Comparison of ENCODE assay signal across 14 cellular contexts in the genomic region with DNA sequence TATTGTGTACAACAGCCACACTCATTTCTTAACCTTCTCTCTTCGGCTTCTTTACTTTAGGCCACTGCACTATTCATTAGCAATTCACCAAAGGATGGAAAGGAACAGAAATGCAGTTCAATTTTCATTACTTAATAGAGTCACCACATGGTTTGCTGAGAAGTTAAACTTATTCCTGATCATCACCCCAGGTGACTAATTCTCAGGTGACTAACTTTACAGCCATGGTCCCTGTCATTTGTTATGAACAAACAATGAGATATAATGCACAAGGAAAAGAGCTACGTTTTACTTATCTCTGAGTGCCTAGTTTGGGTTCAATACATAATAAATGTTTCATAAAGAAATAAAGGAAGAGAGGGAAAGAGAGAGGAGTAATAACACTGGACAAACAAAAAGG. TPM values are rescaled to one million over a fixed set of nuclear protein-coding genes. Genes with fewer than 3 reads are reported as not detected.
DNase-seq lines count a peak whose midpoint lies in the region; ATAC-seq and TF ChIP-seq lines count a peak whose summit lies in the region.
"Had no signal": no experiment of that assay in that cellular context is flagged by ENCODE, and none has a peak within 500 bp of the region (broad histone marks: within the 10 kb centered on the region; RNA-seq: fewer than 3 reads in every experiment).

No MANE protein-coding gene starts in this region.

- peak overlapping the region; percentile 44; the same call in 1 of the 2 replicates for H3K9ac ChIP-seq in MM.1S (ENCODE audit: low read length)

- ATAC-seq in left lung: no peak

- H3K9me3 ChIP-seq in MM.1S (replicated peaks; ENCODE audit: insufficient read depth, low read length) (no peaks in the 10 kb centered on the region), muscle layer of duodenum (ENCODE audit: control insufficient read depth in 1 of 2, low read length in 2 of 2) (no peaks in the 10 kb centered on the region), left lung (no peaks in the 10 kb centered on the region), A673 (ENCODE audit: low read depth, low read length, poor library complexity, severe bottlenecking) (no peaks in the 10 kb centered on the region)
- H3K9me3 ChIP-seq: suprapubic skin had no signal

- H3K4me3 ChIP-seq in ACC112 (ENCODE audit: low read depth, low read length) (peak overlapping the region; percentile 71), MM.1S (ENCODE audit: low read length) (peak overlapping the region; percentile 45), epithelial cell of esophagus (ENCODE audit: low read length) (no peak overlapping the region), muscle layer of duodenum (ENCODE audit: low read depth in 1 of 2, low read length in 2 of 2) (peak overlapping the region in 1 of 2 donors; percentile 52), left lung (no peak overlapping the region), A673 (ENCODE audit: low read depth, low read length, poor library complexity, severe bottlenecking) (no peak overlapping the region)
- H3K4me3 ChIP-seq: suprapubic skin had no signal

- H3K36me3 ChIP-seq in ACC112 (ENCODE audit: insufficient read depth, low read length) (peaks cover 16% of the 10 kb centered on the region; the same call in 1 of the 2 replicates), MM.1S (replicated peaks; ENCODE audit: insufficient read depth, low read length) (no peaks in the 10 kb centered on the region), muscle layer of duodenum (ENCODE audit: control insufficient read depth in 1 of 2, insufficient read depth in 2 of 2, low read length in 2 of 2) (peaks cover 0 to 18% of the 10 kb centered on the region in 2 donors), left lung (no peaks in the 10 kb centered on the region), A673 (ENCODE audit: insufficient read depth, low read length, poor library complexity, severe bottlenecking) (no peaks in the 10 kb centered on the region)
- H3K36me3 ChIP-seq: suprapubic skin had no signal

- POLR2A ChIA-PET in A673 (lab: Charles Lee; ENCODE audit: low non-redundant PET): interaction anchor here (0.6 kb wide), 1 partner anchor 534 kb away, joined by 3 read pairs; a partner anchor contains a TSS

- no peaks in the 10 kb centered on the region for H3K27me3 ChIP-seq in ACC112 (ENCODE audit: insufficient read depth, low read length)
- no peaks in the 10 kb centered on the region for H3K27me3 ChIP-seq in MM.1S (replicated peaks; ENCODE audit: insufficient read depth, low read length)
- H3K27me3 ChIP-seq in muscle layer of duodenum (ENCODE audit: low read depth, low read length): no peaks in the 10 kb centered on the region
- H3K27me3 ChIP-seq in left lung: no peaks in the 10 kb centered on the region
- no peaks in the 10 kb centered on the region for H3K27me3 ChIP-seq in A673 (replicated peaks; ENCODE audit: insufficient read depth, low read depth, low read length, poor library complexity)
- H3K27me3 ChIP-seq: suprapubic skin had no signal

- CTCF ChIA-PET in A673 (lab: Charles Lee): no interaction called here

- H3K79me2 ChIP-seq in ACC112 (ENCODE audit: control insufficient read depth, insufficient read depth, low read length, unreplicated experiment) (peaks cover 78% of the 10 kb centered on the region), MM.1S (ENCODE audit: low read length) (0 out of 2 replicates have a peak, but pooled peaks cover 5% of the 10 kb centered on the region)

- BruUV-seq in A673 (replicated peaks; lab: Mats Ljungman, UMichigan): no TSS peak

- H4K20me1 ChIP-seq in MM.1S (ENCODE audit: insufficient read depth, low read length): no peaks in the 10 kb centered on the region

- DNase-seq in MM.1S (no peak), epithelial cell of esophagus (ENCODE audit: low read depth) (peak; percentile 67), left lung (no peak), A673 (ENCODE audit: low spot score) (no peak), CD1c-positive myeloid dendritic cell (ENCODE audit: extremely low spot score) (no peak)
- DNase-seq in stimulated activated CD4-positive, alpha-beta T cell treated with anti-CD3 and anti-CD28 coated beads, Interleukin-4, amount 100 ng/mL, for 4 hours: no peak
- DNase-seq: activated CD4-positive, CD25-positive, alpha-beta regulatory T cell; activated naive CD4-positive, alpha-beta T cell; COR-L47; NCI-H2029; NCI-H524 treated with DMSO at 0.1 percent for 48 hours had no signal

- intact Hi-C loops in left lung (cut with DNase I) (no loop called here), A673 (cut with micrococcal nuclease; ENCODE audit: unreplicated experiment) (no loop called here)

- no peaks in the 10 kb centered on the region for H3K9me2 ChIP-seq in MM.1S (replicated peaks; ENCODE audit: insufficient read depth, low read length)

- H3K4me1 ChIP-seq in ACC112 (ENCODE audit: control insufficient read depth, insufficient read depth, low read length, unreplicated experiment) (peaks cover 90% of the 10 kb centered on the region), MM.1S (ENCODE audit: low read length) (peaks cover 23% of the 10 kb centered on the region), muscle layer of duodenum (ENCODE audit: control insufficient read depth in 1 of 2, insufficient read depth in 2 of 2, low read length in 2 of 2) (peaks cover 9 to 16% of the 10 kb centered on the region in 2 donors), left lung (no peaks in the 10 kb centered on the region), A673 (ENCODE audit: insufficient read depth, low read length, poor library complexity, severe bottlenecking) (peaks cover 35% of the 10 kb centered on the region)

- TF ChIP-seq CTCF in MM.1S (IDR thresholded peaks at IDR 0.05; ENCODE audit: low read length): no peak
- TF ChIP-seq CTCF in epithelial cell of esophagus (IDR thresholded peaks at IDR 0.05; ENCODE audit: insufficient read depth, low read depth, low read length, missing control alignments): no peak
- no peak for TF ChIP-seq CTCF in left lung (IDR thresholded peaks at IDR 0.05)
- TF ChIP-seq CTCF in A673 (conservative IDR thresholded peaks at IDR 0.05; ENCODE audit: low read depth, low read length): no peak

- H2AFZ ChIP-seq in ACC112 (ENCODE audit: low read length, unreplicated experiment): no peak overlapping the region
- H2AFZ ChIP-seq in MM.1S (ENCODE audit: low read length): peak overlapping the region; percentile 45

- peak overlapping the region; percentile 72 for H3K4me2 ChIP-seq in MM.1S (ENCODE audit: low read depth, low read length)

- peaks cover 7% of the 10 kb centered on the region; the same call in 1 of the 2 replicates for H3F3A ChIP-seq in MM.1S (ENCODE audit: insufficient read depth, low read length)

- peak overlapping the region; percentile 95 for H3K27ac ChIP-seq in ACC112 (ENCODE audit: low read depth, low read length)
- peak overlapping the region; percentile 63; the same call in 1 of the 2 replicates for H3K27ac ChIP-seq in MM.1S (ENCODE audit: low read length)
- H3K27ac ChIP-seq in muscle layer of duodenum (ENCODE audit: low read length): peak overlapping the region; percentile 40
- peak overlapping the region in 1 of 2 donors; percentile 45 for H3K27ac ChIP-seq in left lung
- no peak overlapping the region for H3K27ac ChIP-seq in A673 (ENCODE audit: low read depth, low read length, poor library complexity, severe bottlenecking)
- H3K27ac ChIP-seq: suprapubic skin had no signal

RNA-seq across cellular contexts. Expression of a gene that starts 45.8 kb away (rescaled TPM):
- total RNA-seq in left lung: 100 to 1,000 TPM; 290 to 337 TPM
- total RNA-seq in A673 (2021): 71.8 and 73.2 TPM in 2 replicates

Comparison
In these comparisons a context has a peak if more than half of its experiments do, and no peak if none do; other contexts are left out.
1. H3K4me3 ChIP-seq: peak in ACC112 (single experiment) and MM.1S (single experiment); none in epithelial cell of esophagus (single experiment), left lung (0 of 2) and A673 (single experiment).